8 cellular contexts compared by ENCODE assay signal in the genomic region with DNA sequence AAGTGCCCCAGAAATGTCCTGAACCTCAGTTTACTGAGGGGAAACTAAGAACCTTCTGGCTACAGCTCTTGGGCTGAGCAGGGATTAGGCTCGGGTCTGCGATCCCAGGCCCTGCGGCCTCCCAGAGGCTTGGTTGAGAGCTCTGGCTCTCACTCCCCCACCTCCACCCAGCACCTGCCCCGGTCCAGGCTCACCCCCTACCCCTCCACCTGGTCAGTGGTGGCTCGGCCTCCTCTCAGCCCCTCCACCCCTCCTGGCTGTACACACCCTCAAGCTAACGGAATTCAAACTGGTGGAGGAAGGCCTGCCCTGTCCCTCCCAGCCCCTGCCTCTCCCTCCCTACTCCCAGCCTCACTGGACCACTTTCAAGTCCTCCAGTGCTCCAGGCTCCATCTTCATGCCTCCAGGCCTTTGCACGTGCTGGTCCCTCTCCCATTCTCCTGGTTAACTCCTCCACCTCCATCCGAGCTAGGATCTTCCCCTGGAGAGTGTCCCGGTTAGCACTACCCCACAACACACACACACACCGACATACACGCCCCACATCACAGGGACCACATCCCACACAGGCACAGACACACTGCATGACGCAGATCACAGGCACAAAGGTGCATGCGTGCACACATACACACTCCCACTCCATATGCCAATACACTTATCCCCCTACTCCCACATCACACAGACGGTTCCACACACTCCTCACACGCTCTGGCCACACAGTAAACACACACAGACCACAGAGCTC.
DNase-seq lines count a peak whose midpoint lies in the region; ATAC-seq, FAIRE-seq and TF ChIP-seq lines count a peak whose summit lies in the region.

No MANE protein-coding gene starts in this region.

- no peak overlapping the region for H3K4me3 ChIP-seq in H1 (ENCODE audit: extremely low read depth in 1 of 4, insufficient read depth in 2 of 4, low read depth in 3 of 4, low read length in 4 of 4)

- H2BK12ac ChIP-seq in H1 (ENCODE audit: low read depth, low read length) = peak overlapping the region; percentile 100

- H3K9me3 ChIP-seq in H1 (ENCODE audit: insufficient read depth in 2 of 2, low read depth in 1 of 2, low read length in 1 of 2) = no peaks in the 10 kb centered on the region

- TF ChIP-seq POLR2A in H1 (IDR thresholded peaks at IDR 0.05; ENCODE audit: control extremely low read depth in 1 of 2, low read depth in 2 of 2, low read length in 2 of 2) (no peak), GM12891 (IDR thresholded peaks at IDR 0.05; ENCODE audit: low read depth, low read length) (no peak)

- no peak overlapping the region for H3K23ac ChIP-seq in H1 (ENCODE audit: insufficient read length)

- no peak overlapping the region for H3K27ac ChIP-seq in H1 (ENCODE audit: low read depth, low read length)

- DNase-seq in EL (peak; percentile 34), H1 (ENCODE audit: low read depth in 1 of 2, low spot score in 2 of 2) (no peak), nephron progenitor cell (no peak), urothelium cell line (ENCODE audit: low spot score) (no peak), GM12891 (ENCODE audit: insufficient read length, low spot score) (no peak), NCI-H510A treated with DMSO at 0.1 percent for 48 hours (lab: John Stamatoyannopoulos, UW) (no peak)
- peak; percentile 64 for DNase-seq in activated CD4-positive, alpha-beta T cell treated with anti-CD3 and anti-CD28 coated beads, Interleukin-2, amount 50 U/mL, for 1 hour

- peaks cover 3 to 32% (median 20%) of the 10 kb centered on the region in 4 experiments for H3K4me1 ChIP-seq in H1 (replicated peaks in 1 of 4; ENCODE audit: control insufficient read depth in 3 of 4, insufficient read depth in 4 of 4, low read length in 3 of 4)

- TF ChIP-seq CTCF in H1 (IDR thresholded peaks at IDR 0.05; ENCODE audit: control extremely low read depth in 1 of 3, insufficient read depth in 1 of 3, low read depth in 1 of 3, low read length in 3 of 3) (no peak), nephron progenitor cell (IDR thresholded peaks at IDR 0.05) (no peak)

- H3K36me3 ChIP-seq in H1 (ENCODE audit: control insufficient read depth in 2 of 4, insufficient read depth in 4 of 4, low read length in 3 of 4) = no peaks in the 10 kb centered on the region

- peaks cover 0 to 2% of the 10 kb centered on the region in 2 experiments for H4K20me1 ChIP-seq in H1 (replicated peaks in 1 of 2; ENCODE audit: control insufficient read depth in 1 of 2, insufficient read depth in 2 of 2, low read length in 2 of 2)

- no peak overlapping the region for H2AFZ ChIP-seq in H1 (ENCODE audit: low read length)

- peaks cover 91% of the 10 kb centered on the region for H3K4me1 Mint-ChIP-seq in nephron progenitor cell

- no peak for TF ChIP-seq EP300 in H1 (IDR thresholded peaks at IDR 0.05; ENCODE audit: borderline replicate concordance in 1 of 2, low read depth in 2 of 2, low read length in 2 of 2)

- H2BK120ac ChIP-seq in H1 (replicated peaks; ENCODE audit: low read depth, low read length) = no peak overlapping the region

- no peak overlapping the region for H3K14ac ChIP-seq in H1 (ENCODE audit: insufficient read length)

- no peak for ATAC-seq in HG03175 (IDR thresholded peaks at IDR 0.05; ENCODE audit: unreplicated experiment)

- H3K4me3 Mint-ChIP-seq in nephron progenitor cell = peak overlapping the region; percentile 67

- no peak overlapping the region for H3K9ac ChIP-seq in H1 (replicated peaks in 1 of 4; ENCODE audit: extremely low read depth in 1 of 4, low read depth in 3 of 4, low read length in 3 of 4)

- no peaks in the 10 kb centered on the region for H3K79me1 ChIP-seq in H1 (ENCODE audit: low read depth, low read length)

- peak overlapping the region; percentile 71 for H3K18ac ChIP-seq in H1 (ENCODE audit: extremely low read depth, low read length)

- peaks cover 3 to 57% (median 46%) of the 10 kb centered on the region in 4 experiments for H3K27me3 ChIP-seq in H1 (replicated peaks in 1 of 4; ENCODE audit: control insufficient read depth in 3 of 4, extremely low read depth in 1 of 4, insufficient read depth in 3 of 4, low read length in 3 of 4)

- peaks cover 16% of the 10 kb centered on the region; the same call in 1 of the 2 replicates for H3K23me2 ChIP-seq in H1 (ENCODE audit: low read depth, low read length)

- H2AK5ac ChIP-seq in H1 (ENCODE audit: low read depth, low read length) = peak overlapping the region; percentile 76

- H3K4ac ChIP-seq in H1 (replicated peaks; ENCODE audit: insufficient read length, low read depth, low read length) = peak overlapping the region; percentile 94

- H3K27ac Mint-ChIP-seq in nephron progenitor cell = peak overlapping the region; percentile 72

- H2BK15ac ChIP-seq in H1 (ENCODE audit: low read length) = peak overlapping the region; percentile 99

- H2BK20ac ChIP-seq in H1 (ENCODE audit: low read length) = peak overlapping the region; percentile 89

- CTCF ChIA-PET in H1 (lab: Charles Lee; ENCODE audit: partially characterized antibody) = interaction anchor here (0.6 to 1.6 kb wide), 8 partner anchors 26 to 352 kb away, joined by 3 read pairs; no protein-coding TSS in a partner anchor

- H3K36me3 Mint-ChIP-seq in nephron progenitor cell (ENCODE audit: low read depth) = no peaks in the 10 kb centered on the region

- H2BK5ac ChIP-seq in H1 (ENCODE audit: low read depth, low read length) = peak overlapping the region; percentile 40; the same call in 1 of the 2 replicates

- no peaks in the 10 kb centered on the region for H3K9me3 Mint-ChIP-seq in nephron progenitor cell

- no peak overlapping the region for H4K8ac ChIP-seq in H1 (ENCODE audit: extremely low read depth, insufficient read depth, low read length)

- peaks cover 15% of the 10 kb centered on the region for H3K27me3 Mint-ChIP-seq in nephron progenitor cell (ENCODE audit: low read depth, poor library complexity)

- H3K56ac ChIP-seq in H1 (replicated peaks; ENCODE audit: insufficient read length, low read depth, low read length) = no peak overlapping the region

- TF ChIP-seq RAD21 in H1 (IDR thresholded peaks at IDR 0.05 in 1 of 2, conservative IDR thresholded peaks at IDR 0.05 in 1 of 2; ENCODE audit: low read depth in 2 of 2, low read length in 2 of 2) = no peak

- H3K4me2 ChIP-seq in H1 (ENCODE audit: insufficient read depth in 1 of 2, low read depth in 2 of 2, low read length in 2 of 2) = peak overlapping the region in 1 of 2 experiments; percentile 84; a peak in 1 of 4 replicates

- FAIRE-seq in H1 (lab: Jason Lieb, UNC) (no peak), urothelium cell line (lab: Jason Lieb, UNC) (peak; percentile 61), GM12891 (lab: Jason Lieb, UNC) (no peak)

- H4K5ac ChIP-seq in H1 (ENCODE audit: insufficient read length, low read depth, low read length) = no peak overlapping the region

- no peaks in the 10 kb centered on the region for H3K79me2 ChIP-seq in H1 (ENCODE audit: control insufficient read depth in 1 of 2, insufficient read depth in 2 of 2, low read length in 2 of 2)

- POLR2A ChIA-PET in H1 (lab: Charles Lee; ENCODE audit: partially characterized antibody) = interaction anchor here (0.7 to 1.8 kb wide), 6 partner anchors 10 to 154 kb away, joined by 3 to 5 read pairs (median 3); no protein-coding TSS in a partner anchor

- H4K91ac ChIP-seq in H1 (replicated peaks; ENCODE audit: insufficient read length, low read length) = peak overlapping the region; percentile 92

- 94% methylated on average over 13 of the region's 15 CpGs; no CpG with 5 or more reads in 1 of the 2 experiments for WGBS in H1 (ENCODE audit: extremely low coverage in 1 of 2, insufficient coverage in 1 of 2, insufficient read length in 1 of 2, insufficient replicate concordance in 2 of 2, low coverage in 1 of 2, low lambda C conversion rate in 2 of 2, missing lambda C conversion rate in 1 of 2), 2 experiments

TF ChIP-seq in H1, 55 proteins besides CTCF, POLR2A, EP300 and RAD21 (continues in another document):
- TF ChIP-seq TEAD4 (IDR thresholded peaks at IDR 0.05; ENCODE audit: low read depth, low read length) = no peak
- no peak for TF ChIP-seq POLR2AphosphoS5 (IDR thresholded peaks at IDR 0.05; ENCODE audit: low read depth, low read length)
- no peak for TF ChIP-seq POU5F1 (IDR thresholded peaks at IDR 0.05; ENCODE audit: low read depth, low read length)
- TF ChIP-seq EZH2 (IDR thresholded peaks at IDR 0.05; ENCODE audit: low read depth, low read length, severe bottlenecking) = no peak
- TF ChIP-seq GABPA (IDR thresholded peaks at IDR 0.05; ENCODE audit: borderline replicate concordance, insufficient read depth, low read length) = no peak
- no peak for TF ChIP-seq NRF1 (IDR thresholded peaks at IDR 0.05; ENCODE audit: low read depth, low read length)
- TF ChIP-seq, protein P1, sequence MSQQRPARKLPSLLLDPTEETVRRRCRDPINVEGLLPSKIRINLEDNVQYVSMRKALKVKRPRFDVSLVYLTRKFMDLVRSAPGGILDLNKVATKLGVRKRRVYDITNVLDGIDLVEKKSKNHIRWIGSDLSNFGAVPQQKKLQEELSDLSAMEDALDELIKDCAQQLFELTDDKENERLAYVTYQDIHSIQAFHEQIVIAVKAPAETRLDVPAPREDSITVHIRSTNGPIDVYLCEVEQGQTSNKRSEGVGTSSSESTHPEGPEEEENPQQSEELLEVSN (IDR thresholded peaks at IDR 0.05) = no peak
- no peak for TF ChIP-seq JUND (IDR thresholded peaks at IDR 0.05; ENCODE audit: low read length)
- no peak for TF ChIP-seq SIN3A (conservative IDR thresholded peaks at IDR 0.05 in 1 of 2, IDR thresholded peaks at IDR 0.05 in 1 of 2; ENCODE audit: low read depth in 1 of 2, low read length in 2 of 2)

TF ChIP-seq in GM12891, 5 proteins besides CTCF, POLR2A, EP300 and RAD21:
- TF ChIP-seq SPI1 (IDR thresholded peaks at IDR 0.05; ENCODE audit: low read depth, low read length) (no peak), PAX5 (IDR thresholded peaks at IDR 0.05; ENCODE audit: insufficient read depth, low read length, severe bottlenecking) (no peak), POU2F2 (IDR thresholded peaks at IDR 0.05; ENCODE audit: low read depth, low read length) (no peak), POLR2AphosphoS5 (IDR thresholded peaks at IDR 0.05; ENCODE audit: low read depth, low read length) (no peak), TAF1 (IDR thresholded peaks at IDR 0.05; ENCODE audit: low read depth, low read length) (no peak)

Comparison
In these comparisons a context has a peak if more than half of its experiments do, and no peak if none do; other contexts are left out.
1. DNase-seq: peak in EL (single experiment) and activated CD4-positive, alpha-beta T cell treated with anti-CD3 and anti-CD28 coated beads, Interleukin-2, amount 50 U/mL, for 1 hour (single experiment); none in H1 (0 of 2), nephron progenitor cell (single experiment), urothelium cell line (single experiment), GM12891 (single experiment) and NCI-H510A treated with DMSO at 0.1 percent for 48 hours (single experiment).